Comparison of ENCODE assay signal across 24 cellular contexts in the genomic region with DNA sequence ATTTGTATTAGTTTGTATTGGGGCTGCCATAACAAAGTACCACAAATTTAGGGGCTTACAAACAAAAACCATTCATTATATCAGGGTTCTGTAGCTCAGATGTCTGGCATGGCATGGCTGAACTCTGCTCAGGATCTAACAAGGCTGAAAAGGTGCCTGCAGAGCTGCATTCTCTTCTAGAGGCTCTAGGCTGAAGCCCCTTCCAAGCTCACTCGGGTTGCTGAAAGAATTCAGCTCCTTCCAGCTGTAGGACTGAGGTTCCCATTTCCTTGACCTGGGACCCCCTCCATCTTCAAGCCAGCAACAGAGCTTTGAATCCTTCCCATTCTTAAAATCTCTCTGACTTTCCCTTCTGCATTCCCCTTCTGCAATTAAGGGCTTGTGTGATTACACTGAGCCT.
"Had no signal": no experiment of that assay in that cellular context is flagged by ENCODE, and none has a peak within 500 bp of the region (broad histone marks: within the 10 kb centered on the region; RNA-seq: fewer than 3 reads in every experiment).

No MANE protein-coding gene starts in this region.

- H3K27me3 ChIP-seq: gastroesophageal sphincter, heart right ventricle, ovary, sigmoid colon, transverse colon, upper lobe of right lung, uterus had no signal

- ATAC-seq: gastroesophageal sphincter; heart right ventricle; left ventricle myocardium superior; lower lobe of right lung; natural killer cell; psoas muscle; right cardiac atrium; stimulated activated memory B cell treated with anti-CD40 and anti-IgM and Interleukin-4, amounts not matched to agents 10 μg/mL and 1 μg/mL and 100 μg/mL, for 72 hours; stimulated activated naive CD8-positive, alpha-beta T cell treated with anti-CD3 and anti-CD28 coated beads, Interleukin-15, Interleukin-2, amounts not matched to agents 100 U/mL and 50 U/mL, for 24 hours; upper lobe of right lung had no signal

- H3K4me1 ChIP-seq: gastroesophageal sphincter, lower lobe of right lung, psoas muscle, sigmoid colon, spleen, transverse colon, upper lobe of right lung, uterus had no signal

- H3K4me3 ChIP-seq: gastroesophageal sphincter, heart right ventricle, lower lobe of right lung, ovary, psoas muscle, sigmoid colon, spleen, thoracic aorta, transverse colon, upper lobe of right lung, uterus had no signal

- H3K36me3 ChIP-seq: gastroesophageal sphincter, heart right ventricle, lower lobe of right lung, ovary, sigmoid colon, spleen, thoracic aorta, transverse colon, upper lobe of right lung, uterus had no signal

- H3K27ac ChIP-seq: gastroesophageal sphincter, heart right ventricle, lower lobe of right lung, ovary, psoas muscle, sigmoid colon, spleen, thoracic aorta, transverse colon, upper lobe of right lung, uterus had no signal

- H3K9me3 ChIP-seq: gastroesophageal sphincter, heart right ventricle, lower lobe of right lung, ovary, psoas muscle, sigmoid colon, spleen, thoracic aorta, transverse colon, upper lobe of right lung, uterus had no signal

- DNase-seq: cortex of kidney; effector CD4-positive, alpha-beta T cell; foreskin fibroblast; heart right ventricle; hippocampal formation; immature natural killer cell; left ventricle myocardium superior; lower lobe of right lung; natural killer cell; occipital lobe; ovary; psoas muscle; right cardiac atrium; sigmoid colon; spleen; stimulated activated CD4-positive, alpha-beta T cell treated with anti-CD3 and anti-CD28 coated beads, Interleukin-4, amount 100 ng/mL, for 4 hours; stimulated activated naive CD8-positive, alpha-beta T cell treated with anti-CD3 and anti-CD28 coated beads, Interleukin-15, Interleukin-2, amounts not matched to agents 100 U/mL and 50 U/mL, for 24 hours; substantia nigra; transverse colon; upper lobe of right lung; uterus had no signal
